Comparison of ENCODE assay signal across 29 cellular contexts in genomic region chr9:107249665-107250285, GRCh38. TPM values are rescaled to one million over a fixed set of nuclear protein-coding genes. Genes with fewer than 3 reads are reported as not detected.
A peak's percentile ranks its signal among the peaks of the same experiment; 100 is the strongest.
DNase-seq lines count a peak whose midpoint lies in the region; ATAC-seq, FAIRE-seq and TF ChIP-seq lines count a peak whose summit lies in the region.
"Had no signal": no experiment of that assay in that cellular context is flagged by ENCODE, and none has a peak within 500 bp of the region (broad histone marks: within the 10 kb centered on the region; RNA-seq: fewer than 3 reads in every experiment).

No MANE protein-coding gene starts in this region.

- H3K36me3 ChIP-seq in GM23248 (ENCODE audit: low read depth) (no peaks in the 10 kb centered on the region), left lung (no peaks in the 10 kb centered on the region), stomach (no peaks in the 10 kb centered on the region)
- H3K36me3 ChIP-seq: adrenal gland, BLaER1, upper lobe of left lung had no signal

- no peaks in the 10 kb centered on the region for H3K79me2 ChIP-seq in GM23248 (ENCODE audit: insufficient read depth)
- H3K79me2 ChIP-seq: parathyroid adenoma had no signal

- DNase-seq in GM23248, result peak; percentile 55
- no peak for DNase-seq in WTC11 (ENCODE audit: low spot score)
- peak; percentile 39 for DNase-seq in fibroblast of the aortic adventitia (ENCODE audit: low read depth)
- DNase-seq in left lung, result no peak
- DNase-seq in stomach, result no peak
- DNase-seq in urothelium cell line (ENCODE audit: low spot score), result no peak
- no peak for DNase-seq in NCI-H2081 treated with DMSO at 0.1 percent for 48 hours (lab: John Stamatoyannopoulos, UW)
- DNase-seq: activated CD4-positive, alpha-beta T cell treated with anti-CD3 and anti-CD28 coated beads for 1 hour; activated CD8-positive, alpha-beta T cell treated with anti-CD3 and anti-CD28 coated beads, Interleukin-2, amount 10 ng/mL, durations not matched to agents 7 days and 5 days; activated naive CD4-positive, alpha-beta T cell; activated T-cell treated with anti-CD3 and anti-CD28 coated beads for 4 hours; adrenal gland; COR-L47; DMS79 treated with DMSO at 0.1 percent for 48 hours; glutamatergic neuron; GOT3; midbrain; NCI-H1694 treated with DMSO at 0.1 percent for 48 hours; NCI-H524 treated with DMSO at 0.1 percent for 48 hours; RPMI8226; stimulated activated CD8-positive, alpha-beta memory T cell treated with anti-CD3 and anti-CD28 coated beads, Interleukin-4, amount 100 ng/mL, for 48 hours; upper lobe of left lung had no signal

- H3K9me3 ChIP-seq in GM23248 (ENCODE audit: low read depth), result no peaks in the 10 kb centered on the region
- no peaks in the 10 kb centered on the region for H3K9me3 ChIP-seq in left lung
- no peaks in the 10 kb centered on the region for H3K9me3 ChIP-seq in stomach
- H3K9me3 ChIP-seq: adrenal gland, BLaER1, upper lobe of left lung had no signal

- H3K27ac ChIP-seq in GM23248, result peak overlapping the region; percentile 13; the same call in 1 of the 2 replicates
- H3K27ac ChIP-seq in left lung, result no peak overlapping the region
- no peak overlapping the region for H3K27ac ChIP-seq in stomach
- H3K27ac ChIP-seq: adrenal gland, BLaER1, coronary artery, parathyroid adenoma, upper lobe of left lung had no signal

- H3K27ac Mint-ChIP-seq in WTC11 (peak overlapping the region; percentile 58), nephron (peak overlapping the region; percentile 79 to 96 (median 79))
- H3K27ac Mint-ChIP-seq: activated CD8-positive, alpha-beta T cell treated with anti-CD3 and anti-CD28 coated beads, Interleukin-2, amount 10 ng/mL, durations not matched to agents 7 days and 5 days had no signal

- 98 to 100% methylated on average over 2 of the region's 2 CpGs for WGBS in GM23248 (ENCODE audit: low coverage in 1 of 2, low lambda C conversion rate in 2 of 2, missing lambda C conversion rate in 2 of 2), 2 experiments
- 78 to 90% (median 89%) methylated on average over 2 of the region's 2 CpGs for WGBS in stomach, 5 donors

- H3K9me3 Mint-ChIP-seq in WTC11, result peaks cover 4% of the 10 kb centered on the region; the same call in 1 of the 2 replicates
- no peaks in the 10 kb centered on the region for H3K9me3 Mint-ChIP-seq in nephron
- H3K9me3 Mint-ChIP-seq: nephron progenitor cell had no signal

- H3K27me3 Mint-ChIP-seq in WTC11 (ENCODE audit: low read depth) (no peaks in the 10 kb centered on the region), nephron (ENCODE audit: low read depth) (peaks cover 4% of the 10 kb centered on the region)

- H3K9ac ChIP-seq in GM23248, result no peak overlapping the region
- H3K9ac ChIP-seq: BLaER1, parathyroid adenoma had no signal

- POLR2A ChIA-PET in WTC11 (lab: Charles Lee), result no interaction called here

- no peak for TF ChIP-seq CTCF in WTC11 (IDR thresholded peaks at IDR 0.05)
- TF ChIP-seq CTCF in fibroblast of the aortic adventitia (IDR thresholded peaks at IDR 0.05; ENCODE audit: insufficient read depth, low read length), result no peak
- TF ChIP-seq CTCF in nephron (IDR thresholded peaks at IDR 0.05; ENCODE audit: unreplicated experiment in 3 of 3), result no peak
- TF ChIP-seq CTCF in left lung (IDR thresholded peaks at IDR 0.05), result no peak
- TF ChIP-seq CTCF in stomach (IDR thresholded peaks at IDR 0.05), result no peak

- no peaks in the 10 kb centered on the region for H4K20me1 ChIP-seq in GM23248 (ENCODE audit: insufficient read depth)
- H4K20me1 ChIP-seq: BLaER1 had no signal

- no peak for TF ChIP-seq EP300 in stomach (IDR thresholded peaks at IDR 0.05)

- peaks cover 23% of the 10 kb centered on the region for H3F3A ChIP-seq in GM23248 (ENCODE audit: insufficient read depth)

- CTCF ChIA-PET in WTC11 (lab: Charles Lee), result interaction anchor here (1.0 to 2.3 kb wide), 3 partner anchors 28 to 91 kb away, joined by 3 to 10 read pairs (median 3); no protein-coding TSS in a partner anchor

- ATAC-seq in WTC11, result no peak
- no peak for ATAC-seq in left lung
- ATAC-seq: activated CD8-positive, alpha-beta T cell treated with anti-CD3 and anti-CD28 coated beads, Interleukin-2, amount 10 ng/mL, durations not matched to agents 7 days and 5 days; sciatic nerve had no signal

- in situ Hi-C loops in GM23248 (cut with MboI), result no loop called here

- H3K4me2 ChIP-seq in GM23248 (ENCODE audit: unreplicated experiment), result no peak overlapping the region
- H3K4me2 ChIP-seq: BLaER1 had no signal

- H3K4me1 Mint-ChIP-seq in WTC11 (peaks cover 25% of the 10 kb centered on the region), nephron (peaks cover 42% of the 10 kb centered on the region)

- no peak overlapping the region for H3K4me3 ChIP-seq in GM23248
- H3K4me3 ChIP-seq in fibroblast of the aortic adventitia (ENCODE audit: low read depth, low read length), result no peak overlapping the region
- no peak overlapping the region for H3K4me3 ChIP-seq in left lung
- no peak overlapping the region for H3K4me3 ChIP-seq in stomach
- H3K4me3 ChIP-seq: adrenal gland, BLaER1, coronary artery, upper lobe of left lung had no signal

- H3K9me2 ChIP-seq in GM23248 (ENCODE audit: insufficient read depth), result no peaks in the 10 kb centered on the region

- TF ChIP-seq POLR2A in stomach (IDR thresholded peaks at IDR 0.05), result no peak

- no peaks in the 10 kb centered on the region for H3K27me3 ChIP-seq in GM23248 (replicated peaks; ENCODE audit: insufficient read depth)
- no peaks in the 10 kb centered on the region for H3K27me3 ChIP-seq in left lung
- H3K27me3 ChIP-seq in stomach, result no peaks in the 10 kb centered on the region
- H3K27me3 ChIP-seq: adrenal gland, BLaER1, upper lobe of left lung had no signal

- H3K4me1 ChIP-seq in GM23248 (ENCODE audit: insufficient read depth), result peaks cover 44% of the 10 kb centered on the region
- no peaks in the 10 kb centered on the region for H3K4me1 ChIP-seq in left lung
- H3K4me1 ChIP-seq in stomach, result peaks cover 0 to 9% (median 0%) of the 10 kb centered on the region in 4 donors
- H3K4me1 ChIP-seq: adrenal gland, parathyroid adenoma had no signal

- intact Hi-C loops in left lung (cut with DNase I), result loop anchor here in 1 of 2 donors (10.0 kb wide), 1 partner anchor 95 kb away; no protein-coding TSS in a partner anchor
- intact Hi-C loops in stomach (cut with DNase I; ENCODE audit: low total_unique reads), result no loop called here

- H3K4me3 Mint-ChIP-seq in WTC11, result no peak overlapping the region
- no peak overlapping the region for H3K4me3 Mint-ChIP-seq in nephron
- H3K4me3 Mint-ChIP-seq: activated CD8-positive, alpha-beta T cell treated with anti-CD3 and anti-CD28 coated beads, Interleukin-2, amount 10 ng/mL, durations not matched to agents 7 days and 5 days had no signal

- H3K36me3 Mint-ChIP-seq in WTC11 (no peaks in the 10 kb centered on the region), nephron (ENCODE audit: low read depth) (no peaks in the 10 kb centered on the region)

- FAIRE-seq in urothelium cell line (lab: Jason Lieb, UNC), result no peak
- FAIRE-seq: TTC549 had no signal

- H2AFZ ChIP-seq in GM23248, result no peak overlapping the region
- H2AFZ ChIP-seq: parathyroid adenoma had no signal

TF ChIP-seq in WTC11, 78 proteins besides CTCF, POLR2A, EP300 and RAD21 (continues in another document):
- TF ChIP-seq CREB1 (CRISPR knock-in tag; IDR thresholded peaks at IDR 0.05) (no peak), MYBL2 (CRISPR knock-in tag; IDR thresholded peaks at IDR 0.05) (no peak), SMAD3 (CRISPR knock-in tag; IDR thresholded peaks at IDR 0.05; ENCODE audit: borderline replicate concordance) (no peak), ZNF416 (CRISPR knock-in tag; IDR thresholded peaks at IDR 0.05) (no peak), JUN (CRISPR knock-in tag; IDR thresholded peaks at IDR 0.05) (no peak), ZNF232 (CRISPR knock-in tag; IDR thresholded peaks at IDR 0.05) (no peak), ELF4 (CRISPR knock-in tag; IDR thresholded peaks at IDR 0.05; ENCODE audit: low read depth) (no peak)
- TF ChIP-seq, protein P1, sequence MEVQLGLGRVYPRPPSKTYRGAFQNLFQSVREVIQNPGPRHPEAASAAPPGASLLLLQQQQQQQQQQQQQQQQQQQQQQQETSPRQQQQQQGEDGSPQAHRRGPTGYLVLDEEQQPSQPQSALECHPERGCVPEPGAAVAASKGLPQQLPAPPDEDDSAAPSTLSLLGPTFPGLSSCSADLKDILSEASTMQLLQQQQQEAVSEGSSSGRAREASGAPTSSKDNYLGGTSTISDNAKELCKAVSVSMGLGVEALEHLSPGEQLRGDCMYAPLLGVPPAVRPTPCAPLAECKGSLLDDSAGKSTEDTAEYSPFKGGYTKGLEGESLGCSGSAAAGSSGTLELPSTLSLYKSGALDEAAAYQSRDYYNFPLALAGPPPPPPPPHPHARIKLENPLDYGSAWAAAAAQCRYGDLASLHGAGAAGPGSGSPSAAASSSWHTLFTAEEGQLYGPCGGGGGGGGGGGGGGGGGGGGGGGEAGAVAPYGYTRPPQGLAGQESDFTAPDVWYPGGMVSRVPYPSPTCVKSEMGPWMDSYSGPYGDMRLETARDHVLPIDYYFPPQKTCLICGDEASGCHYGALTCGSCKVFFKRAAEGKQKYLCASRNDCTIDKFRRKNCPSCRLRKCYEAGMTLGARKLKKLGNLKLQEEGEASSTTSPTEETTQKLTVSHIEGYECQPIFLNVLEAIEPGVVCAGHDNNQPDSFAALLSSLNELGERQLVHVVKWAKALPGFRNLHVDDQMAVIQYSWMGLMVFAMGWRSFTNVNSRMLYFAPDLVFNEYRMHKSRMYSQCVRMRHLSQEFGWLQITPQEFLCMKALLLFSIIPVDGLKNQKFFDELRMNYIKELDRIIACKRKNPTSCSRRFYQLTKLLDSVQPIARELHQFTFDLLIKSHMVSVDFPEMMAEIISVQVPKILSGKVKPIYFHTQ (CRISPR knock-in tag; IDR thresholded peaks at IDR 0.05), result no peak

RNA-seq across cellular contexts. Expression of gene RAD23B, which starts 33.3 kb away (rescaled TPM):
- 122 and 124 TPM in 2 replicates for total RNA-seq in GM23248 (2014; rRNA removed; shearing (Covaris generic))
- polyA plus RNA-seq in GM23248 (2016; fragmentation: Nextera tagmentation; extraction: Ambion mirVana) (16.8 and 18.9 TPM in 2 replicates), stomach (10 to 100 TPM; 35.1 to 50.7 (median 39.7) TPM)
- total RNA-seq in WTC11 (2021) (150 to 180 TPM (median 160 TPM) in 3 replicates), fibroblast of the aortic adventitia (ENCODE audit: low replicate concordance) (132 and 171 TPM in 2 replicates), left lung (100 to 1,000 TPM; 108 to 142 TPM), stomach (10 to 100 TPM; 19.3 to 86.8 (median 61.4) TPM)

Comparison
In these comparisons a context has a peak if more than half of its experiments do, and no peak if none do; other contexts are left out.
1. DNase-seq: peak in GM23248 (single experiment) and fibroblast of the aortic adventitia (single experiment); none in WTC11 (single experiment), left lung (0 of 2), stomach (single experiment), urothelium cell line (single experiment) and NCI-H2081 treated with DMSO at 0.1 percent for 48 hours (single experiment).